ENCODE assay signal across 21 cellular contexts in genomic region chr16:28012031-28012445, GRCh38. TPM values are rescaled to one million over a fixed set of nuclear protein-coding genes. Genes with fewer than 3 reads are reported as not detected.
A peak's percentile ranks its signal among the peaks of the same experiment; 100 is the strongest.
DNase-seq lines count a peak whose midpoint lies in the region; ATAC-seq and TF ChIP-seq lines count a peak whose summit lies in the region.
"Had no signal": no experiment of that assay in that cellular context is flagged by ENCODE, and none has a peak within 500 bp of the region (broad histone marks: within the 10 kb centered on the region; RNA-seq: fewer than 3 reads in every experiment).

No MANE protein-coding gene starts in this region.

- ATAC-seq in Right ventricle myocardium inferior (no peak), body of pancreas (no peak), left lobe of liver (no peak), HG03460 (IDR thresholded peaks at IDR 0.05; ENCODE audit: unreplicated experiment) (no peak)
- ATAC-seq: activated naive CD4-positive, alpha-beta T cell treated with anti-CD3 and anti-CD28 coated beads, Interleukin-2, amount 50 U/mL, for 72 hours; left colon; stimulated activated naive CD8-positive, alpha-beta T cell treated with anti-CD3 and anti-CD28 coated beads, Interleukin-15, Interleukin-2, amounts not matched to agents 100 U/mL and 50 U/mL, for 24 hours had no signal

- DNase-seq in right atrium auricular region (ENCODE audit: low spot score) (no peak), Right ventricle myocardium inferior (ENCODE audit: missing footprints) (no peak), adipocyte (ENCODE audit: low read depth) (peak; percentile 44), iris pigment epithelial cell (ENCODE audit: low read depth) (peak; percentile 61), body of pancreas (no peak), NCI-H146 (lab: John Stamatoyannopoulos, UW) (no peak), left lobe of liver (ENCODE audit: low spot score) (no peak)
- DNase-seq: activated CD4-positive, alpha-beta T cell treated with anti-CD3 and anti-CD28 coated beads, Interleukin-2, amount 50 U/mL, for 4 hours; activated T-cell treated with anti-CD3 and anti-CD28 coated beads, Interleukin-2, amount 50 U/mL, for 24 hours; CD8-positive, alpha-beta memory T cell; effector CD8-positive, alpha-beta T cell; EL; hypothalamus; left colon; NCI-H187 treated with DMSO at 0.1 percent for 48 hours; stimulated activated naive CD8-positive, alpha-beta T cell treated with anti-CD3 and anti-CD28 coated beads, Interleukin-15, Interleukin-2, amounts not matched to agents 100 U/mL and 50 U/mL, for 24 hours had no signal

- H3K36me3 ChIP-seq in right atrium auricular region = no peaks in the 10 kb centered on the region
- no peaks in the 10 kb centered on the region for H3K36me3 ChIP-seq in adipocyte (ENCODE audit: control insufficient read depth, insufficient read depth, low read length, severe bottlenecking)
- H3K36me3 ChIP-seq in body of pancreas (replicated peaks in 1 of 2; ENCODE audit: insufficient read depth in 1 of 2, low read depth in 2 of 2) = no peaks in the 10 kb centered on the region
- H3K36me3 ChIP-seq: ovary had no signal

- WGBS in body of pancreas, 2 donors = 7 to 28% methylated on average over 6 of the region's 6 CpGs

- H3K4me1 ChIP-seq in right atrium auricular region (peaks cover 0 to 10% of the 10 kb centered on the region in 2 donors), adipocyte (ENCODE audit: control insufficient read depth, insufficient read depth, low read length) (peaks cover 6% of the 10 kb centered on the region), body of pancreas (no peaks in the 10 kb centered on the region)

- intact Hi-C loops in Right ventricle myocardium inferior (cut with DNase I) = no loop called here
- intact Hi-C loops in body of pancreas (cut with DNase I) = no loop called here

- H3K9ac ChIP-seq in adipocyte (ENCODE audit: low read length) = no peak overlapping the region

- H3K9me3 ChIP-seq in right atrium auricular region (no peaks in the 10 kb centered on the region), adipocyte (ENCODE audit: control insufficient read depth, low read length) (no peaks in the 10 kb centered on the region), body of pancreas (peaks cover 0 to 3% (median 0%) of the 10 kb centered on the region in 3 donors)
- H3K9me3 ChIP-seq: ovary had no signal

- no peak overlapping the region for H3K4me3 ChIP-seq in right atrium auricular region
- no peak overlapping the region for H3K4me3 ChIP-seq in adipocyte (ENCODE audit: low read length)
- H3K4me3 ChIP-seq in body of pancreas = no peak overlapping the region
- H3K4me3 ChIP-seq: ovary had no signal

- TF ChIP-seq CTCF in right atrium auricular region (IDR thresholded peaks at IDR 0.05) = no peak
- TF ChIP-seq CTCF in body of pancreas (IDR thresholded peaks at IDR 0.05) = no peak

- H3K27me3 ChIP-seq in right atrium auricular region = no peaks in the 10 kb centered on the region
- peaks cover 33% of the 10 kb centered on the region for H3K27me3 ChIP-seq in adipocyte (replicated peaks; ENCODE audit: control insufficient read depth, insufficient read depth, low read length)
- no peaks in the 10 kb centered on the region for H3K27me3 ChIP-seq in body of pancreas
- H3K27me3 ChIP-seq: ovary had no signal

- no peak for TF ChIP-seq POLR2A in body of pancreas (IDR thresholded peaks at IDR 0.05)

- peak overlapping the region; percentile 45 to 62 for H3K27ac ChIP-seq in right atrium auricular region
- no peak overlapping the region for H3K27ac ChIP-seq in body of pancreas
- H3K27ac ChIP-seq: ovary had no signal

RNA-seq across cellular contexts. Expression of gene GSG1L, which starts 51.5 kb away (rescaled TPM):
- 10 to 100 TPM; 13.9 to 34.7 TPM for total RNA-seq in right atrium auricular region
- 0.19 TPM for total RNA-seq in Right ventricle myocardium inferior
- total RNA-seq in body of pancreas = not detected
- not detected for total RNA-seq in left lobe of liver
- total RNA-seq: mucosa of gallbladder, OCI-LY7 had no signal

Comparison
In these comparisons a context has a peak if more than half of its experiments do, and no peak if none do; other contexts are left out.
1. RNA of gene GSG1L, which starts 51.5 kb away (total RNA-seq): 13.9 to 34.7 TPM in right atrium auricular region; 0.19 TPM in Right ventricle myocardium inferior (single experiment), not detected in body of pancreas and not detected in left lobe of liver (single experiment); every median in the first group is over 10 times any median in the second.
2. DNase-seq: peak in adipocyte (single experiment) and iris pigment epithelial cell (single experiment); none in right atrium auricular region (single experiment), Right ventricle myocardium inferior (single experiment), body of pancreas (0 of 4), NCI-H146 (single experiment) and left lobe of liver (single experiment).
3. H3K27ac ChIP-seq: peak in right atrium auricular region (2 of 2); none in body of pancreas (0 of 4).